ENCODE assay signal across 21 cellular contexts in genomic region chr7:55827577-55827976, GRCh38. TPM values are rescaled to one million over a fixed set of nuclear protein-coding genes. Genes with fewer than 3 reads are reported as not detected.
A peak's percentile ranks its signal among the peaks of the same experiment; 100 is the strongest.
DNase-seq lines count a peak whose midpoint lies in the region; ATAC-seq and TF ChIP-seq lines count a peak whose summit lies in the region.
"Had no signal": no experiment of that assay in that cellular context is flagged by ENCODE, and none has a peak within 500 bp of the region (broad histone marks: within the 10 kb centered on the region; RNA-seq: fewer than 3 reads in every experiment).

No MANE protein-coding gene starts in this region.

- 0 out of 6 replicates have a peak, but pooled peaks of 1 of the 3 experiments have one; percentile 7 for TF ChIP-seq CTCF in HCT116 (IDR thresholded peaks at IDR 0.05 in 2 of 3, conservative IDR thresholded peaks at IDR 0.05 in 1 of 3; ENCODE audit: borderline replicate concordance in 1 of 3, insufficient read depth in 1 of 3, low read depth in 2 of 3, low read length in 2 of 3)
- peak; percentile 24; the same call in 1 of the 2 replicates for TF ChIP-seq CTCF in OCI-LY1 (IDR thresholded peaks at IDR 0.05; ENCODE audit: low read length)
- TF ChIP-seq CTCF in heart left ventricle (IDR thresholded peaks at IDR 0.05), result no peak
- TF ChIP-seq CTCF in A673 (conservative IDR thresholded peaks at IDR 0.05; ENCODE audit: low read depth, low read length), result no peak

- H3K9ac ChIP-seq in HCT116 (ENCODE audit: low read length), result no peak overlapping the region
- no peak overlapping the region for H3K9ac ChIP-seq in OCI-LY1 (ENCODE audit: low read length)
- H3K9ac ChIP-seq in neuronal stem cell (ENCODE audit: low read depth, low read length, poor library complexity), result no peak overlapping the region

- BruUV-seq in HCT116 (replicated peaks; lab: Mats Ljungman, UMichigan) (no TSS peak), A673 (replicated peaks; lab: Mats Ljungman, UMichigan) (no TSS peak)

- H4K8ac ChIP-seq in neuronal stem cell (ENCODE audit: low read depth, low read length), result no peak overlapping the region

- H2BK12ac ChIP-seq in neuronal stem cell (ENCODE audit: low read length), result no peak overlapping the region

- H2AFZ ChIP-seq in HCT116 (ENCODE audit: low read depth, low read length, poor library complexity, severe bottlenecking), result no peak overlapping the region
- no peak overlapping the region for H2AFZ ChIP-seq in OCI-LY1 (ENCODE audit: low read length)
- peak overlapping the region; percentile 67 for H2AFZ ChIP-seq in neuronal stem cell (ENCODE audit: low read length)

- H4K20me1 ChIP-seq in HCT116 (ENCODE audit: insufficient read depth) (no peaks in the 10 kb centered on the region), OCI-LY1 (ENCODE audit: insufficient read depth, low read length) (no peaks in the 10 kb centered on the region)

- H3K23ac ChIP-seq in neuronal stem cell (ENCODE audit: low read depth, low read length, poor library complexity), result no peak overlapping the region

- no CpG with 5 or more reads among the region's 1 CpG for WGBS in neuronal stem cell (ENCODE audit: extremely low coverage in 2 of 2, insufficient read length in 2 of 2, insufficient replicate concordance in 1 of 2), 2 donors
- WGBS in heart left ventricle, 4 donors, result 60 to 78% (median 69%) methylated on average over 1 of the region's 1 CpG

- H3K14ac ChIP-seq in neuronal stem cell (ENCODE audit: low read length), result no peak overlapping the region

- H3K79me2 ChIP-seq in HCT116 (ENCODE audit: insufficient read depth, low read length), result no peaks in the 10 kb centered on the region
- H3K79me2 ChIP-seq in OCI-LY1 (ENCODE audit: insufficient read depth, low read length), result no peaks in the 10 kb centered on the region

- no peak overlapping the region for H2BK15ac ChIP-seq in neuronal stem cell (ENCODE audit: low read length)

- no peak overlapping the region for H4K91ac ChIP-seq in neuronal stem cell (ENCODE audit: low read depth, low read length, poor library complexity)

- H3K9me3 ChIP-seq in HCT116 (ENCODE audit: control insufficient read depth in 1 of 2, insufficient read depth in 1 of 2, low read depth in 1 of 2, low read length in 2 of 2) (peaks cover 0 to 12% of the 10 kb centered on the region in 2 experiments; a peak in 1 of 4 replicates), OCI-LY1 (ENCODE audit: low read length) (peaks cover 13% of the 10 kb centered on the region), neuronal stem cell (replicated peaks in 1 of 2; ENCODE audit: control insufficient read depth in 2 of 2, insufficient read depth in 1 of 2, low read depth in 1 of 2, low read length in 2 of 2) (peaks cover 0 to 9% of the 10 kb centered on the region in 2 donors), heart left ventricle (peaks cover 0 to 61% (median 35%) of the 10 kb centered on the region in 12 donors), A673 (ENCODE audit: low read depth, low read length, poor library complexity, severe bottlenecking) (peaks cover 10% of the 10 kb centered on the region)

- H3K27ac ChIP-seq in HCT116 (ENCODE audit: low read depth, low read length) (no peak overlapping the region), OCI-LY1 (ENCODE audit: low read depth, low read length, poor library complexity, severe bottlenecking) (no peak overlapping the region), neuronal stem cell (replicated peaks; ENCODE audit: low read length) (no peak overlapping the region), heart left ventricle (no peak overlapping the region), A673 (ENCODE audit: low read depth, low read length, poor library complexity, severe bottlenecking) (no peak overlapping the region)
- H3K27ac ChIP-seq: Peyer's patch, SJSA1 had no signal

- no peaks in the 10 kb centered on the region for H3K79me1 ChIP-seq in neuronal stem cell (ENCODE audit: low read depth, low read length)

- no peak overlapping the region for H2BK120ac ChIP-seq in neuronal stem cell (ENCODE audit: low read depth, low read length)

- H3K4ac ChIP-seq in neuronal stem cell (ENCODE audit: low read length), result no peak overlapping the region

- no peaks in the 10 kb centered on the region for H3F3A ChIP-seq in OCI-LY1 (ENCODE audit: insufficient read depth, low read length)

- H2BK5ac ChIP-seq in neuronal stem cell (ENCODE audit: low read length), result no peak overlapping the region

- TF ChIP-seq POLR2A in HCT116 (IDR thresholded peaks at IDR 0.05; ENCODE audit: borderline replicate concordance, extremely low read depth, insufficient read depth, insufficient read length), result no peak
- TF ChIP-seq POLR2A in heart left ventricle (IDR thresholded peaks at IDR 0.05), result no peak

- ATAC-seq in HCT116 (peak; percentile 54; the same call in 1 of the 2 replicates), heart left ventricle (no peak)

- no peaks in the 10 kb centered on the region for H3K27me3 ChIP-seq in HCT116 (ENCODE audit: insufficient read depth, low read length)
- no peaks in the 10 kb centered on the region for H3K27me3 ChIP-seq in OCI-LY1 (ENCODE audit: insufficient read depth, low read length)
- H3K27me3 ChIP-seq in neuronal stem cell (ENCODE audit: control insufficient read depth in 3 of 3, insufficient read depth in 3 of 3, low read depth in 1 of 3, low read length in 3 of 3), result no peaks in the 10 kb centered on the region
- no peaks in the 10 kb centered on the region for H3K27me3 ChIP-seq in heart left ventricle
- H3K27me3 ChIP-seq in A673 (replicated peaks; ENCODE audit: insufficient read depth, low read depth, low read length, poor library complexity), result no peaks in the 10 kb centered on the region
- H3K27me3 ChIP-seq: Peyer's patch, SJSA1 had no signal

- H3K4me2 ChIP-seq in HCT116 (ENCODE audit: low read length), result no peak overlapping the region
- no peak overlapping the region for H3K4me2 ChIP-seq in OCI-LY1 (ENCODE audit: low read length)
- H3K4me2 ChIP-seq in neuronal stem cell (ENCODE audit: insufficient read depth, low read length, poor library complexity, severe bottlenecking), result no peak overlapping the region

- DNase-seq in NCI-H748 (lab: John Stamatoyannopoulos, UW; ENCODE audit: unreplicated experiment), result peak; percentile 48
- no peak for DNase-seq in NCI-H748 treated with DMSO at 0.1 percent for 48 hours (lab: John Stamatoyannopoulos, UW)
- DNase-seq in HCT116 (ENCODE audit: low read depth, low spot score), result no peak
- no peak for DNase-seq in neuronal stem cell (ENCODE audit: low spot score)
- DNase-seq in heart left ventricle, result no peak
- no peak for DNase-seq in HEK293T (ENCODE audit: extremely low spot score)
- no peak for DNase-seq in A673 (ENCODE audit: low spot score)
- DNase-seq: CD4-positive, CD25-positive, alpha-beta regulatory T cell; GDM1; MM.1S; NCI-H1092; NCI-H146; NCI-H2029; NCI-H774; Peyer's patch; T-helper 1 cell had no signal

- H3K4me1 ChIP-seq in HCT116 (ENCODE audit: control insufficient read depth in 1 of 2, insufficient read depth in 2 of 2, low read length in 2 of 2) (no peaks in the 10 kb centered on the region), OCI-LY1 (ENCODE audit: insufficient read depth, low read length, severe bottlenecking) (no peaks in the 10 kb centered on the region), neuronal stem cell (ENCODE audit: control insufficient read depth in 2 of 2, insufficient read depth in 1 of 2, low read depth in 1 of 2, low read length in 2 of 2) (no peaks in the 10 kb centered on the region), heart left ventricle (no peaks in the 10 kb centered on the region), A673 (ENCODE audit: insufficient read depth, low read length, poor library complexity, severe bottlenecking) (no peaks in the 10 kb centered on the region)
- H3K4me1 ChIP-seq: Peyer's patch, SJSA1 had no signal

- H3K18ac ChIP-seq in neuronal stem cell (ENCODE audit: low read length), result no peak overlapping the region

- POLR2A ChIA-PET in HCT116 (lab: Charles Lee), result no interaction called here
- POLR2A ChIA-PET in HEK293T (lab: Yijun Ruan, JAX), result no interaction called here
- POLR2A ChIA-PET in A673 (lab: Charles Lee; ENCODE audit: low non-redundant PET), result no interaction called here

- RAD21 ChIA-PET in HCT116 (lab: Charles Lee; ENCODE audit: low non-redundant PET in 1 of 2, low total read pairs in 2 of 2, uncharacterized antibody in 2 of 2, unreplicated experiment in 2 of 2), result no interaction called here

- H3K4me3 ChIP-seq in HCT116 (replicated peaks in 1 of 2; ENCODE audit: low read depth in 1 of 2, low read length in 2 of 2) (no peak overlapping the region), OCI-LY1 (ENCODE audit: low read depth, low read length, poor library complexity, severe bottlenecking) (no peak overlapping the region), neuronal stem cell (ENCODE audit: low read length in 2 of 2) (no peak overlapping the region), heart left ventricle (no peak overlapping the region), A673 (ENCODE audit: low read depth, low read length, poor library complexity, severe bottlenecking) (no peak overlapping the region)
- H3K4me3 ChIP-seq: Peyer's patch, SJSA1 had no signal

- CTCF ChIA-PET in HCT116 (lab: Charles Lee), result no interaction called here
- CTCF ChIA-PET in HEK293T (lab: Yijun Ruan, JAX), result no interaction called here
- CTCF ChIA-PET in A673 (lab: Charles Lee), result no interaction called here

- H2AK5ac ChIP-seq in neuronal stem cell (ENCODE audit: low read depth, low read length), result no peak overlapping the region

- no peaks in the 10 kb centered on the region for H3K9me2 ChIP-seq in HCT116 (ENCODE audit: insufficient read depth)
- no peaks in the 10 kb centered on the region for H3K9me2 ChIP-seq in OCI-LY1 (ENCODE audit: low read depth, low read length)

- H3K36me3 ChIP-seq in HCT116 (ENCODE audit: control insufficient read depth in 1 of 2, insufficient read depth in 2 of 2, low read length in 2 of 2) (no peaks in the 10 kb centered on the region), OCI-LY1 (ENCODE audit: insufficient read depth, low read length) (no peaks in the 10 kb centered on the region), neuronal stem cell (replicated peaks in 1 of 2; ENCODE audit: control insufficient read depth in 2 of 2, insufficient read depth in 2 of 2, low read length in 2 of 2) (no peaks in the 10 kb centered on the region), heart left ventricle (no peaks in the 10 kb centered on the region), A673 (ENCODE audit: insufficient read depth, low read length, poor library complexity, severe bottlenecking) (no peaks in the 10 kb centered on the region)
- H3K36me3 ChIP-seq: Peyer's patch, SJSA1 had no signal

- intact Hi-C loops in HCT116 (cut with micrococcal nuclease) (no loop called here), heart left ventricle (cut with DNase I) (no loop called here), A673 (cut with micrococcal nuclease; ENCODE audit: unreplicated experiment) (no loop called here)

- no peak for TF ChIP-seq RAD21 in HCT116 (IDR thresholded peaks at IDR 0.05; ENCODE audit: low read depth)

RNA-seq across cellular contexts. Expression of gene SEPTIN14, which starts 35.0 kb away (rescaled TPM):
- total RNA-seq in HCT116 (2021; ENCODE audit: unreplicated experiment), result not detected
- polyA plus RNA-seq in HCT116 (2012), result not detected in 2 replicates
- polyA plus RNA-seq in neuronal stem cell (2013, experiment 1 of 2), result not detected
- not detected for polyA plus RNA-seq in neuronal stem cell (2013, experiment 2 of 2)
- not detected for total RNA-seq in heart left ventricle
- polyA plus RNA-seq in heart left ventricle, result not detected
- not detected in 2 replicates for total RNA-seq in A673 (2021)
- total RNA-seq: CD4-positive, CD25-positive, alpha-beta regulatory T cell; H4; NCI-H460; Peyer's patch; SJSA1 had no signal
- polyA plus RNA-seq: BJ; CD4-positive, CD25-positive, alpha-beta regulatory T cell had no signal

RNA-seq across cellular contexts. Expression of gene ZNF713, which starts 59.7 kb away (rescaled TPM):
- 2.6 TPM for total RNA-seq in HCT116 (2021; ENCODE audit: unreplicated experiment)
- 0.49 and 1.3 TPM in 2 replicates for polyA plus RNA-seq in HCT116 (2012)
- polyA plus RNA-seq in neuronal stem cell (2013, experiment 1 of 2), result 4.4 TPM
- 4.3 TPM for polyA plus RNA-seq in neuronal stem cell (2013, experiment 2 of 2)
- total RNA-seq in heart left ventricle, result 1 to 10 TPM; 1.9 to 4.9 (median 3.0) TPM
- 1 to 10 TPM; 1.9 to 2.1 TPM for polyA plus RNA-seq in heart left ventricle
- 6.7 and 7.8 TPM in 2 replicates for total RNA-seq in A673 (2021)
